In the genomic region with DNA sequence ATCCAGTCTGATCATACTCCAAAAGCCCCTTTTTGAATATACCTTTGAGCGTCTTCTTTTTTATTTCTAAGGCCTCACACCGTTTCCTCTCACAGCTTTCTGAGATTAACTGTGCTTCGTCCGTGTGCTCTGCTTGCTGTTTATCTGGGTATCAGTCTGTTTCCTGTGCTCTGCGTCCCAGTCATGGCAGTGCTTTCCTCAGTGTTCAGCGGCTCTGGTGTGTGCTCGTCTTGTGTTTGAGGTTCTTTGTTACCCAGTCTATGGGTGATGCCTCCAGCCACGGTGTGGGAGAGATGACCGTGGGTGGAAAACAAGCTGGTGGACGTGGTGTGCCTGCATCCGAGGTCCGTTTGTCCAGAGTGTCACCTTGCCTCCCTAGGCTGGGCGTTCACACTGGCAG, we compare ENCODE assay signal across 1 cellular context.
TF ChIP-seq lines count a peak whose summit lies in the region.

No MANE protein-coding gene starts in this region.

TF ChIP-seq in endothelial cell of umbilical vein, 7 proteins besides CTCF, POLR2A, EP300 and RAD21:
- TF ChIP-seq EZH2 (IDR thresholded peaks at IDR 0.05; ENCODE audit: borderline replicate concordance, low read depth, low read length, severe bottlenecking) (no peak), GATA2 (IDR thresholded peaks at IDR 0.05; ENCODE audit: insufficient read depth, insufficient read length, low read depth, low read length) (no peak), FOS (IDR thresholded peaks at IDR 0.05; ENCODE audit: borderline replicate concordance, insufficient read depth, low read length) (no peak), POLR2AphosphoS5 (IDR thresholded peaks at IDR 0.05; ENCODE audit: insufficient read depth, low read depth, low read length) (no peak), MYC (IDR thresholded peaks at IDR 0.05; ENCODE audit: low read depth, low read length) (no peak), JUN (IDR thresholded peaks at IDR 0.05; ENCODE audit: borderline replicate concordance, insufficient read depth, insufficient read length, low read depth) (no peak)
- TF ChIP-seq, protein P1, sequence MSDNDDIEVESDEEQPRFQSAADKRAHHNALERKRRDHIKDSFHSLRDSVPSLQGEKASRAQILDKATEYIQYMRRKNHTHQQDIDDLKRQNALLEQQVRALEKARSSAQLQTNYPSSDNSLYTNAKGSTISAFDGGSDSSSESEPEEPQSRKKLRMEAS (IDR thresholded peaks at IDR 0.05; ENCODE audit: insufficient read depth, insufficient read length): no peak
